In the genomic region with DNA sequence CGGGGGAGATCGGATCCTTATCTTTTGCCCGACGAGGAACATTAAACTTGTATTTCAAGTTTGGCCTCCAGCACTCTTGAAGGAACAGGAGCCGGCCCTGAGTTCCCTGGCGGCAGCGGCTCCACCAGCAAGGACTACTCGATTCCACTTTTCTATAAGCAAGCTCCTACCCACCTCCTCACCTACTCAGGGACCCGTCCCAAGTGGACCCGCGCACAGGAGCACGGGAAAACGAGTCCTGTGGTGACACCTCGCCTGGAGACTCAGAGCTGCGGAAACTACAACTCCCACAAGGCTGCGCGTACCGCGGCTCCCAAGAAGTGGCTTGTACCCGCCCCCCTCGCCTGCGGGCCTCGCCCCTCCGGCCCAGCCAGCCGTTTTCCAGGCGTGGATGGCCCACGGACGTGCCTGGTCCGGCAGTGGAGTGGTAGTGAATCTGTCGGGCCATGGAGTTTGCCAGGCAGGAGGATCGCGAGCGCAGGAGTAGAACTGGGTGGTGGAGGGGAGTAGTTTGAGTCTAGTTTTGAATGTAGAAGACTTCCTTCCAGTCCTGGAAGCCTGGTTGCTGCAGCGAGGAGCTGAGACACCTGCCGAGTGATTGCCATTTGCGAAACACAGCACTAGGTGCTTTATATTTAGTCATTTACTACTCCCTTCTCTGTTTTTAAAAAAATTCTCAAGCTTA, we compare ENCODE assay signal across 8 cellular contexts. TPM values are rescaled to one million over a fixed set of nuclear protein-coding genes. Genes with fewer than 3 reads are reported as not detected.
A peak's percentile ranks its signal among the peaks of the same experiment; 100 is the strongest.
DNase-seq lines count a peak whose midpoint lies in the region; ATAC-seq and TF ChIP-seq lines count a peak whose summit lies in the region.

TSS of gene ACP6 (minus strand) at position 206 of the 685 bp plus-strand sequence. CDS start 476 bp downstream, outside the sequence.

- peak within 1 kb of the TSS; percentile 94 for H3K4me3 Mint-ChIP-seq in natural killer cell treated with Interleukin-12 subunit alpha and Interleukin-12 subunit beta and Interleukin-15 and Interleukin-18, amount 100 ng/mL, for 72 hours

- H3K9me3 Mint-ChIP-seq in natural killer cell treated with Interleukin-12 subunit alpha and Interleukin-12 subunit beta and Interleukin-15 and Interleukin-18, amount 100 ng/mL, for 72 hours: no peaks in the 10 kb centered on the region

- ATAC-seq in natural killer cell treated with Interleukin-12 subunit alpha and Interleukin-12 subunit beta and Interleukin-15 and Interleukin-18, amount 100 ng/mL, for 72 hours: peak; percentile 99

- peak within 1 kb of the TSS; percentile 77 for H3K4me3 ChIP-seq in fibroblast of the aortic adventitia (ENCODE audit: low read depth, low read length)

- TF ChIP-seq CTCF in fibroblast of the aortic adventitia (IDR thresholded peaks at IDR 0.05; ENCODE audit: insufficient read depth, low read length): no peak

- H3K27ac Mint-ChIP-seq in natural killer cell treated with Interleukin-12 subunit alpha and Interleukin-12 subunit beta and Interleukin-15 and Interleukin-18, amount 100 ng/mL, for 72 hours: peak within 1 kb of the TSS; percentile 54 to 70

- no peaks in the 10 kb centered on the region for H3K36me3 Mint-ChIP-seq in natural killer cell treated with Interleukin-12 subunit alpha and Interleukin-12 subunit beta and Interleukin-15 and Interleukin-18, amount 100 ng/mL, for 72 hours

- peak; percentile 97 for DNase-seq in Daoy (ENCODE audit: low read depth)
- DNase-seq in GOT3 (lab: John Stamatoyannopoulos, UW): peak; percentile 46
- DNase-seq in LHCN-M2 (ENCODE audit: low read depth): peak; percentile 92
- peak; percentile 99 to 100 for DNase-seq in SHP77 (lab: John Stamatoyannopoulos, UW)
- DNase-seq in activated effector memory CD4-positive, alpha-beta T cell treated with Interleukin-2 at 50 U/mL for 16 hours: peak; percentile 81
- peak; percentile 93 for DNase-seq in fibroblast of the aortic adventitia (ENCODE audit: low read depth)
- DNase-seq in natural killer cell treated with Interleukin-12 subunit alpha and Interleukin-12 subunit beta and Interleukin-15 and Interleukin-18, amount 100 ng/mL, for 72 hours (ENCODE audit: low spot score): peak; percentile 92
- DNase-seq in stimulated activated naive CD4-positive, alpha-beta T cell treated with Interleukin-2 at 50 U/mL for 16 hours (lab: John Stamatoyannopoulos, UW): peak; percentile 89

- H3K4me1 Mint-ChIP-seq in natural killer cell treated with Interleukin-12 subunit alpha and Interleukin-12 subunit beta and Interleukin-15 and Interleukin-18, amount 100 ng/mL, for 72 hours (ENCODE audit: low read depth in 2 of 2): peaks cover 8 to 11% of the 10 kb centered on the region in 2 donors

- H3K27me3 Mint-ChIP-seq in natural killer cell treated with Interleukin-12 subunit alpha and Interleukin-12 subunit beta and Interleukin-15 and Interleukin-18, amount 100 ng/mL, for 72 hours: peaks cover 11 to 15% of the 10 kb centered on the region in 2 donors

RNA-seq across cellular contexts. Expression of gene ACP6, which starts in this region (rescaled TPM):
- total RNA-seq in Daoy (2014; rRNA removed; shearing (Covaris generic)): 4.5 and 6.9 TPM in 2 replicates
- 5.4 and 8.9 TPM in 2 replicates for total RNA-seq in LHCN-M2 (2014; rRNA removed)
- polyA plus RNA-seq in LHCN-M2 (2012): 11.9 TPM
- 2.9 and 3.5 TPM in 2 replicates for total RNA-seq in fibroblast of the aortic adventitia (ENCODE audit: low replicate concordance)
- 10 to 100 TPM in 1 of 2 donors, 1 to 10 TPM in 1; 4.7 to 13.2 TPM for total RNA-seq in natural killer cell treated with Interleukin-12 subunit alpha and Interleukin-12 subunit beta and Interleukin-15 and Interleukin-18, amount 100 ng/mL, for 72 hours

Comparison
In these comparisons a context has a peak if more than half of its experiments do, and no peak if none do; other contexts are left out.
1. Peak in every context shown above with its lines: DNase-seq, ATAC-seq and H3K4me3 ChIP-seq.
2. DNase-seq: peak in every context shown above with its lines; median percentile 100 in SHP77; 97 in Daoy; 93 in fibroblast of the aortic adventitia; 92 in LHCN-M2; 92 in natural killer cell treated with Interleukin-12 subunit alpha and Interleukin-12 subunit beta and Interleukin-15 and Interleukin-18, amount 100 ng/mL, for 72 hours; 89 in stimulated activated naive CD4-positive, alpha-beta T cell treated with Interleukin-2 at 50 U/mL for 16 hours; 81 in activated effector memory CD4-positive, alpha-beta T cell treated with Interleukin-2 at 50 U/mL for 16 hours; 46 in GOT3.